Comparison of ENCODE assay signal across 27 cellular contexts in genomic region chr5:27733242-27733641, GRCh38.
"Had no signal": no experiment of that assay in that cellular context is flagged by ENCODE, and none has a peak within 500 bp of the region (broad histone marks: within the 10 kb centered on the region; RNA-seq: fewer than 3 reads in every experiment).

No MANE protein-coding gene starts in this region.

- H3K4me3 Mint-ChIP-seq: dendritic cell treated with granulocyte-macrophage colony-stimulating factor and Interleukin-4, amounts not matched to agents 40 ng/mL and 50 ng/mL, for 4 days; effector memory CD8-positive, alpha-beta T cell; endodermal cell; mesothelial cell of epicardium; naive B cell had no signal

- H3K4me1 ChIP-seq: esophagus squamous epithelium, gastrocnemius medialis, heart right ventricle, left lung, lower lobe of right lung had no signal

- H3K4me1 Mint-ChIP-seq: endodermal cell, naive B cell had no signal

- H3K36me3 ChIP-seq: esophagus squamous epithelium, gastrocnemius medialis, heart right ventricle, left lung, lower lobe of right lung had no signal

- H3K27ac ChIP-seq: epithelial cell of prostate, esophagus squamous epithelium, gastrocnemius medialis, heart right ventricle, left lung, lower lobe of right lung had no signal

- H3K36me3 Mint-ChIP-seq: mesothelial cell of epicardium, naive B cell had no signal

- ATAC-seq: effector memory CD8-positive, alpha-beta T cell; esophagus mucosa; gastrocnemius medialis; heart right ventricle; left cardiac atrium; left lung; left ventricle myocardium superior; lower lobe of right lung; mucosa of descending colon had no signal

- H3K27me3 Mint-ChIP-seq: dendritic cell treated with granulocyte-macrophage colony-stimulating factor and Interleukin-4, amounts not matched to agents 40 ng/mL and 50 ng/mL, for 4 days; effector memory CD8-positive, alpha-beta T cell; naive B cell had no signal

- H3K9me3 Mint-ChIP-seq: dendritic cell treated with granulocyte-macrophage colony-stimulating factor and Interleukin-4, amounts not matched to agents 40 ng/mL and 50 ng/mL, for 4 days; endodermal cell; mesothelial cell of epicardium had no signal

- H3K27me3 ChIP-seq: esophagus squamous epithelium, gastrocnemius medialis, heart right ventricle, left lung had no signal

- DNase-seq: cortex of kidney; effector CD8-positive, alpha-beta T cell; effector memory CD8-positive, alpha-beta T cell; endodermal cell; erythroblast; esophagus squamous epithelium; foreskin fibroblast; foreskin melanocyte; gastrocnemius medialis; glutamatergic neuron; head of caudate nucleus; heart right ventricle; hippocampal formation; left cardiac atrium; left lung; left ventricle myocardium superior; lower lobe of right lung; mesenchymal stem cell; mucosa of descending colon; naive B cell had no signal

- FAIRE-seq: endometrium, islet of Langerhans, keratinocyte had no signal

- H3K27ac Mint-ChIP-seq: dendritic cell treated with granulocyte-macrophage colony-stimulating factor and Interleukin-4, amounts not matched to agents 40 ng/mL and 50 ng/mL, for 4 days; effector memory CD8-positive, alpha-beta T cell; endodermal cell; mesothelial cell of epicardium; naive B cell had no signal

- H3K9me3 ChIP-seq: esophagus squamous epithelium, gastrocnemius medialis, lower lobe of right lung had no signal

- H3K4me3 ChIP-seq: esophagus squamous epithelium, gastrocnemius medialis, heart right ventricle, left lung, lower lobe of right lung, mucosa of descending colon had no signal
